ENCODE assay signal across 1 cellular context in genomic region chr1:167120899-167121298, GRCh38.
TF ChIP-seq lines count a peak whose summit lies in the region.

No MANE protein-coding gene starts in this region.

TF ChIP-seq in IMR-90, 13 proteins besides CTCF, POLR2A, EP300 and RAD21:
- TF ChIP-seq SMC3 (IDR thresholded peaks at IDR 0.05; ENCODE audit: low read depth, low read length), result no peak
- no peak for TF ChIP-seq CEBPB (IDR thresholded peaks at IDR 0.05; ENCODE audit: low read depth, low read length)
- no peak for TF ChIP-seq MAFK (IDR thresholded peaks at IDR 0.05; ENCODE audit: low read depth, low read length)
- no peak for TF ChIP-seq MXI1 (IDR thresholded peaks at IDR 0.05; ENCODE audit: borderline replicate concordance, low read depth, low read length)
- TF ChIP-seq ELK1 (IDR thresholded peaks at IDR 0.05; ENCODE audit: borderline replicate concordance, low read depth, low read length), result no peak
- TF ChIP-seq FOS (IDR thresholded peaks at IDR 0.05; ENCODE audit: low read depth, low read length), result no peak
- TF ChIP-seq USF2 (IDR thresholded peaks at IDR 0.05; ENCODE audit: low read depth, low read length), result no peak
